In the genomic region with DNA sequence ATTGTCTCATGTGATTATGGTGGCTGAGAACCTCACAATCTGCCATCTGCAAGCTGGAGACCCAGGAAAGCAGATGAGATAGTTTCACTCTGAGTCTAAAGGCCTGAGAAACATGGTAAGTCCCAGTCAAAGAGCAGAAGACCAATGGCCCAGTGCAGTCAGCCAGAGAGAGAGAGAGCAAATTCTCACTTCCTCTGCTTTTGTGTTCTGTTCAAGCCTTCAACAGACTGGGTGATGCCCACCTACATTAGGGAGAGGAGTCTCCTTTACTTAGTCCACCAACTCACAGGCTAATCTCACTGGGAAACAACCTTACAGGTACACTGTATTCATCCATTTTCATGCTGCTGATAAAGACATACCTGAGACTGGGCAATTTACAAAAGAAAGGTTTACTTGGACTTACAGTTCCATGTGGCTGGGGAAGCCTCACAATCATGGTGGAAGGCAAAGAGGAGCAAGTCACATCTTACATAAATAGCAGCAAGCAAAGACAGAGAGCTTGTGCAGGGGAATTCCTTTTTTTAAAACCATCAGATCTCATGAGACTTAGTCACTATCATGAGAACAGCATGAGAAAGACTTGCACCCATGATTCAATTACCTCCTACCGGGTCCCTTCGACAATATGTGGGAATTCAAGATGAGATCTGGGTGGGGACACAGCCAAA, we compare ENCODE assay signal across 13 cellular contexts. TPM values are rescaled to one million over a fixed set of nuclear protein-coding genes. Genes with fewer than 3 reads are reported as not detected.
DNase-seq lines count a peak whose midpoint lies in the region; ATAC-seq lines count a peak whose summit lies in the region.
"Had no signal": no experiment of that assay in that cellular context is flagged by ENCODE, and none has a peak within 500 bp of the region (broad histone marks: within the 10 kb centered on the region; RNA-seq: fewer than 3 reads in every experiment).

No MANE protein-coding gene starts in this region.

- DNase-seq in kidney tubule cell (ENCODE audit: low spot score) (peak; percentile 12), NCI-H2107 (lab: John Stamatoyannopoulos, UW) (no peak), H4 (ENCODE audit: low spot score) (no peak)
- DNase-seq in stimulated activated CD4-positive, alpha-beta T cell treated with anti-CD3 and anti-CD28 coated beads, Interleukin-15, amount 100 ng/mL, for 24 hours: no peak
- DNase-seq in stimulated activated CD8-positive, alpha-beta memory T cell treated with anti-CD3 and anti-CD28 coated beads, Interleukin-4, amount 100 ng/mL, for 48 hours: no peak
- DNase-seq: activated effector memory CD4-positive, alpha-beta T cell treated with Interleukin-2 at 50 U/mL for 16 hours; H9; NCI-H345; Right ventricle myocardium superior had no signal

- ATAC-seq in GM18873 (IDR thresholded peaks at IDR 0.05; ENCODE audit: low FRiP score, unreplicated experiment): peak; percentile 78
- ATAC-seq in GM21526 (IDR thresholded peaks at IDR 0.05; ENCODE audit: low FRiP score, unreplicated experiment): peak; percentile 88
- ATAC-seq in HG03064 (IDR thresholded peaks at IDR 0.05; ENCODE audit: low read depth, unreplicated experiment): peak; percentile 84

RNA-seq across cellular contexts. Expression of a gene that starts 4.7 kb away (rescaled TPM):
- 0.02 TPM in 1 of 2 replicates, not detected in the other for total RNA-seq in H4 (2014; rRNA removed; shearing (Covaris generic))
- total RNA-seq: fibroblast of lung had no signal

RNA-seq across cellular contexts. Expression of a gene that starts 27.3 kb away (rescaled TPM):
- total RNA-seq in H4 (2014; rRNA removed; shearing (Covaris generic)): 68.7 and 71.1 TPM in 2 replicates
